2 cellular contexts compared by ENCODE assay signal in the genomic region with DNA sequence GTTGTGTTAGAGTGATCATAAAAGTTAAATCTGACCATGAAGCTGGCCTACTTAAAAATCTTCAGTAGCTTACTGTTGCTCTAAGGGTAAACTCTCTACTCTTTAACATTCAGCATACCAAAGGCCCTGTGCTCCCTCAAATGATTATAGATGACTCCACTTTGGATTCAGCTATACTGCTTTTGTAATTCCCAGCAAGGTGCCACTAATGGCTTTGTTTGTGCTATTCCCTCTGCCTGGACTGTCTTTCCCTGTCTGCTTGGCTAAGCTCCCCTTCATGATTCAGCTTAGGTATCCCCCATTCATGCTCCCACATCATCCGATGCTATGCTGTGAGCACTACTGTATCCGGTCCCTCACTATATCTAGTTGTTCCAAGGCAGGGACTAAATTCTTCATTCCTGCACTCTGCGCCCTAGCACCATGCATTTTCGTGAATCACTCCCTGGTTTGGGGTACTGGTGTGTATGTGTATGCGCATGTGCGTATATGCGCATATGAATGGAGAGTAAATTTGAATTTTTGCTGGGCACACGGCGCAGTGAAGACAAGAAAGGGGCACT.
TF ChIP-seq lines count a peak whose summit lies in the region.

No MANE protein-coding gene starts in this region.

TF ChIP-seq in GM23338, 12 proteins besides CTCF, POLR2A, EP300 and RAD21 (continued from another document):
- TF ChIP-seq, protein P1, sequence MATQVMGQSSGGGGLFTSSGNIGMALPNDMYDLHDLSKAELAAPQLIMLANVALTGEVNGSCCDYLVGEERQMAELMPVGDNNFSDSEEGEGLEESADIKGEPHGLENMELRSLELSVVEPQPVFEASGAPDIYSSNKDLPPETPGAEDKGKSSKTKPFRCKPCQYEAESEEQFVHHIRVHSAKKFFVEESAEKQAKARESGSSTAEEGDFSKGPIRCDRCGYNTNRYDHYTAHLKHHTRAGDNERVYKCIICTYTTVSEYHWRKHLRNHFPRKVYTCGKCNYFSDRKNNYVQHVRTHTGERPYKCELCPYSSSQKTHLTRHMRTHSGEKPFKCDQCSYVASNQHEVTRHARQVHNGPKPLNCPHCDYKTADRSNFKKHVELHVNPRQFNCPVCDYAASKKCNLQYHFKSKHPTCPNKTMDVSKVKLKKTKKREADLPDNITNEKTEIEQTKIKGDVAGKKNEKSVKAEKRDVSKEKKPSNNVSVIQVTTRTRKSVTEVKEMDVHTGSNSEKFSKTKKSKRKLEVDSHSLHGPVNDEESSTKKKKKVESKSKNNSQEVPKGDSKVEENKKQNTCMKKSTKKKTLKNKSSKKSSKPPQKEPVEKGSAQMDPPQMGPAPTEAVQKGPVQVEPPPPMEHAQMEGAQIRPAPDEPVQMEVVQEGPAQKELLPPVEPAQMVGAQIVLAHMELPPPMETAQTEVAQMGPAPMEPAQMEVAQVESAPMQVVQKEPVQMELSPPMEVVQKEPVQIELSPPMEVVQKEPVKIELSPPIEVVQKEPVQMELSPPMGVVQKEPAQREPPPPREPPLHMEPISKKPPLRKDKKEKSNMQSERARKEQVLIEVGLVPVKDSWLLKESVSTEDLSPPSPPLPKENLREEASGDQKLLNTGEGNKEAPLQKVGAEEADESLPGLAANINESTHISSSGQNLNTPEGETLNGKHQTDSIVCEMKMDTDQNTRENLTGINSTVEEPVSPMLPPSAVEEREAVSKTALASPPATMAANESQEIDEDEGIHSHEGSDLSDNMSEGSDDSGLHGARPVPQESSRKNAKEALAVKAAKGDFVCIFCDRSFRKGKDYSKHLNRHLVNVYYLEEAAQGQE (IDR thresholded peaks at IDR 0.05; ENCODE audit: unreplicated experiment): no peak
- TF ChIP-seq STAT1 (IDR thresholded peaks at IDR 0.05; ENCODE audit: unreplicated experiment): no peak
- no peak for TF ChIP-seq POLR2AphosphoS5 (IDR thresholded peaks at IDR 0.05; ENCODE audit: low read depth)
- no peak for TF ChIP-seq NANOG (IDR thresholded peaks at IDR 0.05; ENCODE audit: borderline replicate concordance)
- no peak for TF ChIP-seq ZNF114 (CRISPR knock-in tag; IDR thresholded peaks at IDR 0.05)
- TF ChIP-seq EZH2phosphoT487 (IDR thresholded peaks at IDR 0.05; ENCODE audit: unreplicated experiment): no peak

TF ChIP-seq in SK-N-SH treated with all-trans-retinoic acid at 6 μM for 48 hours, 23 proteins besides CTCF, POLR2A, EP300 and RAD21 (continued from another document):
- TF ChIP-seq, protein P2, sequence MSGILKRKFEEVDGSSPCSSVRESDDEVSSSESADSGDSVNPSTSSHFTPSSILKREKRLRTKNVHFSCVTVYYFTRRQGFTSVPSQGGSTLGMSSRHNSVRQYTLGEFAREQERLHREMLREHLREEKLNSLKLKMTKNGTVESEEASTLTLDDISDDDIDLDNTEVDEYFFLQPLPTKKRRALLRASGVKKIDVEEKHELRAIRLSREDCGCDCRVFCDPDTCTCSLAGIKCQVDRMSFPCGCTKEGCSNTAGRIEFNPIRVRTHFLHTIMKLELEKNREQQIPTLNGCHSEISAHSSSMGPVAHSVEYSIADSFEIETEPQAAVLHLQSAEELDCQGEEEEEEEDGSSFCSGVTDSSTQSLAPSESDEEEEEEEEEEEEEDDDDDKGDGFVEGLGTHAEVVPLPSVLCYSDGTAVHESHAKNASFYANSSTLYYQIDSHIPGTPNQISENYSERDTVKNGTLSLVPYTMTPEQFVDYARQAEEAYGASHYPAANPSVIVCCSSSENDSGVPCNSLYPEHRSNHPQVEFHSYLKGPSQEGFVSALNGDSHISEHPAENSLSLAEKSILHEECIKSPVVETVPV (CRISPR knock-in tag; IDR thresholded peaks at IDR 0.05): no peak
- TF ChIP-seq OSR1 (CRISPR knock-in tag; IDR thresholded peaks at IDR 0.05) (no peak), SNAI2 (CRISPR knock-in tag; IDR thresholded peaks at IDR 0.05) (no peak), ESRRG (CRISPR knock-in tag; IDR thresholded peaks at IDR 0.05) (no peak), GLIS3 (CRISPR knock-in tag; IDR thresholded peaks at IDR 0.05) (no peak), ZNF565 (CRISPR knock-in tag; conservative IDR thresholded peaks at IDR 0.05; ENCODE audit: low read depth) (no peak)
